In genomic region chr16:1408171-1408837, GRCh38 we compare ENCODE assay signal across 8 cellular contexts. TPM values are rescaled to one million over a fixed set of nuclear protein-coding genes. Genes with fewer than 3 reads are reported as not detected.
DNase-seq lines count a peak whose midpoint lies in the region; ATAC-seq and TF ChIP-seq lines count a peak whose summit lies in the region.

No MANE protein-coding gene starts in this region.

- H3K23ac ChIP-seq in trophoblast cell (ENCODE audit: low read length): no peak overlapping the region

- H2AK5ac ChIP-seq in trophoblast cell (ENCODE audit: low read length): no peak overlapping the region

- H3K4me2 ChIP-seq in SU-DHL-6 (ENCODE audit: low read depth, low read length, poor library complexity, severe bottlenecking): peak overlapping the region; percentile 75
- H3K4me2 ChIP-seq in trophoblast cell (ENCODE audit: low read length): peak overlapping the region; percentile 99

- H3K4ac ChIP-seq in trophoblast cell (ENCODE audit: low read depth, low read length): peak overlapping the region; percentile 59

- H4K91ac ChIP-seq in trophoblast cell (ENCODE audit: low read depth, low read length): peak overlapping the region; percentile 60

- H3K4me3 ChIP-seq in SU-DHL-6 (ENCODE audit: insufficient read depth, low read length, poor library complexity, severe bottlenecking) (peak overlapping the region; percentile 72), trophoblast cell (ENCODE audit: low read depth, low read length) (peak overlapping the region; percentile 92), thyroid gland (replicated peaks in 1 of 3) (peak overlapping the region in 1 of 3 donors; percentile 18)

- TF ChIP-seq CTCF in SU-DHL-6 (IDR thresholded peaks at IDR 0.05; ENCODE audit: insufficient read depth, low read length, poor library complexity, severe bottlenecking) (no peak), thyroid gland (IDR thresholded peaks at IDR 0.05) (no peak)

- peak overlapping the region; percentile 64 for H3K14ac ChIP-seq in trophoblast cell (ENCODE audit: low read length)

- peak overlapping the region; percentile 93 for H4K8ac ChIP-seq in trophoblast cell (ENCODE audit: low read depth, low read length)

- intact Hi-C loops in cardiac septum (cut with DNase I): no loop called here
- intact Hi-C loops in thyroid gland (cut with DNase I): loop anchor here (5.0 kb wide), 1 partner anchor 56 kb away; the partner anchor contains the start of genes GNPTG and TSR3

- no peaks in the 10 kb centered on the region for H3K9me3 ChIP-seq in SU-DHL-6 (ENCODE audit: insufficient read depth, low read length)
- H3K9me3 ChIP-seq in trophoblast cell (ENCODE audit: insufficient read depth, low read depth, low read length): no peaks in the 10 kb centered on the region
- no peaks in the 10 kb centered on the region for H3K9me3 ChIP-seq in thyroid gland

- H3K9ac ChIP-seq in SU-DHL-6 (ENCODE audit: low read length): peak overlapping the region; percentile 55
- peak overlapping the region; percentile 81 for H3K9ac ChIP-seq in trophoblast cell (ENCODE audit: low read length)

- H3K4me1 ChIP-seq in trophoblast cell (ENCODE audit: control insufficient read depth in 1 of 2, insufficient read depth in 2 of 2, low read length in 2 of 2): peaks cover 3% of the 10 kb centered on the region in 2 experiments
- peaks cover 9 to 13% of the 10 kb centered on the region in 2 donors for H3K4me1 ChIP-seq in thyroid gland

- no peak overlapping the region for H4K12ac ChIP-seq in trophoblast cell (ENCODE audit: low read depth, low read length)

- H3K36me3 ChIP-seq in SU-DHL-6 (ENCODE audit: low read length): no peaks in the 10 kb centered on the region
- H3K36me3 ChIP-seq in trophoblast cell (ENCODE audit: control insufficient read depth in 1 of 2, insufficient read depth in 2 of 2, low read length in 2 of 2): peaks cover 3 to 5% of the 10 kb centered on the region in 2 experiments
- peaks cover 0 to 5% of the 10 kb centered on the region in 2 donors for H3K36me3 ChIP-seq in thyroid gland

- H3K9me3 Mint-ChIP-seq in activated naive CD8-positive, alpha-beta T cell treated with anti-CD3 and anti-CD28 coated beads, Interleukin-2, amount 50 U/mL, for 24 hours: no peaks in the 10 kb centered on the region

- peak overlapping the region; percentile 77 for H3K4me3 Mint-ChIP-seq in activated naive CD8-positive, alpha-beta T cell treated with anti-CD3 and anti-CD28 coated beads, Interleukin-2, amount 50 U/mL, for 24 hours

- H3K4me1 Mint-ChIP-seq in activated naive CD8-positive, alpha-beta T cell treated with anti-CD3 and anti-CD28 coated beads, Interleukin-2, amount 50 U/mL, for 24 hours: peaks cover 15% of the 10 kb centered on the region

- H3K9me2 ChIP-seq in SU-DHL-6 (replicated peaks; ENCODE audit: insufficient read depth, low read length): no peaks in the 10 kb centered on the region

- peak overlapping the region; percentile 46 for H3K27ac Mint-ChIP-seq in activated naive CD8-positive, alpha-beta T cell treated with anti-CD3 and anti-CD28 coated beads, Interleukin-2, amount 50 U/mL, for 24 hours

- POLR2A ChIA-PET in HEK293T (lab: Yijun Ruan, JAX): interaction anchor here (0.6 to 0.9 kb wide), 2 partner anchors 12 kb away, joined by 4 read pairs; partner anchors contain the start of gene UQCC4

- H3K79me2 ChIP-seq in SU-DHL-6 (ENCODE audit: insufficient read depth, low read length): peaks cover 7% of the 10 kb centered on the region; the same call in 1 of the 2 replicates
- H3K79me2 ChIP-seq in trophoblast cell (ENCODE audit: control insufficient read depth, insufficient read depth, low read length, poor library complexity): no peaks in the 10 kb centered on the region

- no peak overlapping the region for H3K27ac ChIP-seq in SU-DHL-6 (ENCODE audit: low read depth, low read length)
- H3K27ac ChIP-seq in trophoblast cell (ENCODE audit: low read depth, low read length): no peak overlapping the region
- H3K27ac ChIP-seq in thyroid gland: no peak overlapping the region

- H3K18ac ChIP-seq in trophoblast cell (ENCODE audit: low read length): peak overlapping the region; percentile 63

- no peaks in the 10 kb centered on the region for H3K27me3 ChIP-seq in SU-DHL-6 (ENCODE audit: low read length)
- no peaks in the 10 kb centered on the region for H3K27me3 ChIP-seq in trophoblast cell (ENCODE audit: insufficient read depth, low read length)
- H3K27me3 ChIP-seq in thyroid gland: no peaks in the 10 kb centered on the region

- DNase-seq in ELR (ENCODE audit: low read depth): peak; percentile 91
- DNase-seq in HEK293T (ENCODE audit: extremely low spot score): peak; percentile 93
- peak; percentile 28 for DNase-seq in NCI-H1048 (lab: John Stamatoyannopoulos, UW)
- DNase-seq in activated naive CD8-positive, alpha-beta T cell treated with anti-CD3 and anti-CD28 coated beads, Interleukin-2, amount 50 U/mL, for 24 hours: peak; percentile 98
- DNase-seq in cardiac septum (ENCODE audit: low spot score): peak; percentile 97
- peak; percentile 78 to 92 for DNase-seq in trophoblast cell
- peak; percentile 93 to 94 for DNase-seq in thyroid gland

- H3K79me1 ChIP-seq in trophoblast cell (ENCODE audit: low read length): peaks cover 3% of the 10 kb centered on the region

- H2BK5ac ChIP-seq in trophoblast cell (ENCODE audit: low read depth, low read length, poor library complexity): no peak overlapping the region

- no peak overlapping the region for H2BK12ac ChIP-seq in trophoblast cell (ENCODE audit: low read length)

- TF ChIP-seq POLR2A in thyroid gland (IDR thresholded peaks at IDR 0.05): no peak

- H4K20me1 ChIP-seq in SU-DHL-6 (ENCODE audit: low read depth, low read length): no peaks in the 10 kb centered on the region

- peak; percentile 87 for ATAC-seq in activated naive CD8-positive, alpha-beta T cell treated with anti-CD3 and anti-CD28 coated beads, Interleukin-2, amount 50 U/mL, for 24 hours

- WGBS in trophoblast cell (ENCODE audit: extremely low coverage, insufficient coverage, insufficient read length): no CpG with 5 or more reads among the region's 42 CpGs
- 8 to 10% methylated on average over 26 to 32 of the region's 42 CpGs for WGBS in thyroid gland, 2 donors

- H3K27me3 Mint-ChIP-seq in activated naive CD8-positive, alpha-beta T cell treated with anti-CD3 and anti-CD28 coated beads, Interleukin-2, amount 50 U/mL, for 24 hours: no peaks in the 10 kb centered on the region

- peak overlapping the region; percentile 11 for H2BK120ac ChIP-seq in trophoblast cell (ENCODE audit: insufficient read depth, low read length, poor library complexity)

- no peaks in the 10 kb centered on the region; the same call in 1 of the 2 replicates for H3F3A ChIP-seq in SU-DHL-6 (ENCODE audit: insufficient read depth)

- H3K36me3 Mint-ChIP-seq in activated naive CD8-positive, alpha-beta T cell treated with anti-CD3 and anti-CD28 coated beads, Interleukin-2, amount 50 U/mL, for 24 hours (ENCODE audit: low read depth): no peaks in the 10 kb centered on the region

- CTCF ChIA-PET in HEK293T (lab: Yijun Ruan, JAX): interaction anchor here (0.7 to 1.1 kb wide), 2 partner anchors 48 to 58 kb away, joined by 3 to 5 read pairs; no protein-coding TSS in a partner anchor

- H2AFZ ChIP-seq in SU-DHL-6 (ENCODE audit: low read depth, low read length, severe bottlenecking): peak overlapping the region; percentile 20
- H2AFZ ChIP-seq in trophoblast cell (ENCODE audit: insufficient read depth, low read length, poor library complexity): peak overlapping the region; percentile 97

TF ChIP-seq in HEK293T, 16 proteins besides CTCF, POLR2A, EP300 and RAD21:
- TF ChIP-seq FOXK2 (IDR thresholded peaks at IDR 0.05) (no peak), BHLHE40 (IDR thresholded peaks at IDR 0.05; ENCODE audit: borderline replicate concordance) (no peak), FOXM1 (IDR thresholded peaks at IDR 0.05; ENCODE audit: borderline replicate concordance) (peak; percentile 86), NFRKB (IDR thresholded peaks at IDR 0.05) (no peak), SP1 (IDR thresholded peaks at IDR 0.05) (no peak), HDGF (IDR thresholded peaks at IDR 0.05; ENCODE audit: borderline replicate concordance) (no peak), L3MBTL2 (conservative IDR thresholded peaks at IDR 0.05) (no peak), PKNOX1 (IDR thresholded peaks at IDR 0.05) (no peak)

RNA-seq across cellular contexts. Expression of gene UNKL, which starts 6.2 kb away (rescaled TPM):
- total RNA-seq in cardiac septum (7.4 TPM), thyroid gland (10 to 100 TPM; 26.2 to 46.9 (median 31.3) TPM)
- polyA plus RNA-seq in trophoblast cell (2013): 24.9 and 25.4 TPM in 2 replicates

RNA-seq across cellular contexts. Expression of gene UQCC4, which starts 12.2 kb away (rescaled TPM):
- 11.6 TPM for total RNA-seq in cardiac septum
- polyA plus RNA-seq in trophoblast cell (2013): 17.1 and 17.3 TPM in 2 replicates
- total RNA-seq in thyroid gland: 10 to 100 TPM; 16.9 to 19.8 (median 18.2) TPM

RNA-seq across cellular contexts. Expression of gene PERCC1, which starts 22.6 kb away (rescaled TPM):
- total RNA-seq in cardiac septum (not detected), thyroid gland (1 to 10 TPM in 2 of 4 donors, under 1 TPM in 1, not detected in 1; 0.67 to 1.7 (median 1.6) TPM)
- polyA plus RNA-seq in trophoblast cell (2013): not detected in 2 replicates

RNA-seq across cellular contexts. Expression of gene CCDC154, which starts 36.1 kb away (rescaled TPM):
- total RNA-seq in cardiac septum: 0.94 TPM
- polyA plus RNA-seq in trophoblast cell (2013): 0.14 and 0.23 TPM in 2 replicates
- total RNA-seq in thyroid gland: 1 to 10 TPM in 2 of 4 donors, under 1 TPM in 2; 0.27 to 1.6 (median 0.99) TPM

RNA-seq across cellular contexts. Expression of gene GNPTG, which starts 56.6 kb away (rescaled TPM):
- total RNA-seq in cardiac septum: 32.3 TPM
- polyA plus RNA-seq in trophoblast cell (2013): 23.8 and 24.6 TPM in 2 replicates
- total RNA-seq in thyroid gland: 100 to 1,000 TPM in 1 of 4 donors, 10 to 100 TPM in 3; 53.6 to 121 (median 70.0) TPM

Comparison
In these comparisons a context has a peak if more than half of its experiments do, and no peak if none do; other contexts are left out.
1. DNase-seq: peak in every context shown above with its lines; median percentile 98 in activated naive CD8-positive, alpha-beta T cell treated with anti-CD3 and anti-CD28 coated beads, Interleukin-2, amount 50 U/mL, for 24 hours; 97 in cardiac septum; 94 in thyroid gland; 93 in HEK293T; 91 in ELR; 85 in trophoblast cell; 28 in NCI-H1048.